ENCODE assay signal across 9 cellular contexts in genomic region chr17:79664925-79665738, GRCh38. TPM values are rescaled to one million over a fixed set of nuclear protein-coding genes. Genes with fewer than 3 reads are reported as not detected.
DNase-seq lines count a peak whose midpoint lies in the region; ATAC-seq and TF ChIP-seq lines count a peak whose summit lies in the region.
"Had no signal": no experiment of that assay in that cellular context is flagged by ENCODE, and none has a peak within 500 bp of the region (broad histone marks: within the 10 kb centered on the region; RNA-seq: fewer than 3 reads in every experiment).

No MANE protein-coding gene starts in this region.

- CTCF ChIA-PET in activated CD4-positive, alpha-beta T cell treated with anti-CD3 and anti-CD28 coated beads for 36 hours (lab: Charles Lee): interaction anchor here (0.6 kb wide), 3 partner anchors 61 to 1490 kb away, joined by 3 to 4 read pairs (median 3); no protein-coding TSS in a partner anchor

- H3K14ac ChIP-seq in H9 (ENCODE audit: insufficient read depth, low read length): no peak overlapping the region

- H3K18ac ChIP-seq in H9 (ENCODE audit: insufficient read length, low read depth, low read length): peak overlapping the region; percentile 88

- peaks cover 2 to 19% (median 7%) of the 10 kb centered on the region in 3 experiments; a peak in 5 of 7 replicates for H3K36me3 Mint-ChIP-seq in H9 (ENCODE audit: insufficient read depth in 1 of 3, low read depth in 3 of 3)
- H3K36me3 Mint-ChIP-seq in stimulated activated memory B cell treated with anti-CD40 and anti-IgM and Interleukin-4, amounts not matched to agents 10 μg/mL and 1 μg/mL and 100 μg/mL, for 72 hours: no peaks in the 10 kb centered on the region
- no peaks in the 10 kb centered on the region for H3K36me3 Mint-ChIP-seq in activated CD4-positive, alpha-beta T cell treated with anti-CD3 and anti-CD28 coated beads for 36 hours (ENCODE audit: low read depth)

- H3K56ac ChIP-seq in H9 (ENCODE audit: insufficient read length, low read depth, low read length): no peak overlapping the region

- H3K4me3 ChIP-seq in psoas muscle: no peak overlapping the region

- H3K27me3 ChIP-seq in H9 (ENCODE audit: insufficient read depth, low read length) (peaks cover 2% of the 10 kb centered on the region; the same call in 1 of the 2 replicates), psoas muscle (ENCODE audit: insufficient read depth in 3 of 3, low read length in 2 of 3) (peaks cover 0 to 62% (median 5%) of the 10 kb centered on the region in 3 donors)

- intact Hi-C loops in head of caudate nucleus (cut with DNase I): no loop called here
- intact Hi-C loops in psoas muscle (cut with DNase I): no loop called here
- intact Hi-C loops in activated CD4-positive, alpha-beta T cell treated with anti-CD3 and anti-CD28 coated beads for 36 hours (cut with DNase I, micrococcal nuclease): no loop called here

- peaks cover 2% of the 10 kb centered on the region; the same call in 1 of the 2 replicates for H3K4me1 ChIP-seq in H9 (ENCODE audit: insufficient read depth, low read length)
- H3K4me1 ChIP-seq in psoas muscle: no peaks in the 10 kb centered on the region

- no peak overlapping the region for H2BK20ac ChIP-seq in H9 (ENCODE audit: low read depth, low read length, poor library complexity, severe bottlenecking)

- ATAC-seq in SK-N-SH treated with all-trans-retinoic acid at 6 μM for 48 hours (peak; percentile 99), psoas muscle (no peak), HG02759 (IDR thresholded peaks at IDR 0.05; ENCODE audit: unreplicated experiment) (no peak)
- no peak for ATAC-seq in stimulated activated memory B cell treated with anti-CD40 and anti-IgM and Interleukin-4, amounts not matched to agents 10 μg/mL and 1 μg/mL and 100 μg/mL, for 72 hours
- ATAC-seq in activated CD4-positive, alpha-beta T cell treated with anti-CD3 and anti-CD28 coated beads for 36 hours: no peak

- POLR2A ChIA-PET in activated CD4-positive, alpha-beta T cell treated with anti-CD3 and anti-CD28 coated beads for 36 hours (lab: Charles Lee): no interaction called here

- H3K23me2 ChIP-seq in H9 (ENCODE audit: insufficient read length, low read depth, low read length, poor library complexity, severe bottlenecking): no peaks in the 10 kb centered on the region

- no peak overlapping the region for H2BK12ac ChIP-seq in H9 (ENCODE audit: insufficient read length, low read depth, low read length)

- peak overlapping the region; percentile 29 for H3K4me2 ChIP-seq in H9 (ENCODE audit: insufficient read depth, insufficient read length, low read length)

- peak overlapping the region; percentile 56 to 70 for H3K4me3 Mint-ChIP-seq in H9
- no peak overlapping the region for H3K4me3 Mint-ChIP-seq in stimulated activated memory B cell treated with anti-CD40 and anti-IgM and Interleukin-4, amounts not matched to agents 10 μg/mL and 1 μg/mL and 100 μg/mL, for 72 hours
- H3K4me3 Mint-ChIP-seq in activated CD4-positive, alpha-beta T cell treated with anti-CD3 and anti-CD28 coated beads for 36 hours: no peak overlapping the region

- H3K79me2 ChIP-seq in H9 (ENCODE audit: insufficient read depth, low read length): no peaks in the 10 kb centered on the region

- H3K27ac ChIP-seq in H9 (ENCODE audit: insufficient read length, low read depth, low read length) (no peak overlapping the region), psoas muscle (no peak overlapping the region)
- H3K27ac ChIP-seq: neutrophil had no signal

- no CpG with 5 or more reads among the region's 23 CpGs for WGBS in H9 (ENCODE audit: extremely low coverage, insufficient read length, low lambda C conversion rate)
- WGBS in psoas muscle, 3 donors: 20 to 24% (median 23%) methylated on average over 23 of the region's 23 CpGs

- H3K9ac ChIP-seq in H9 (ENCODE audit: extremely low read depth, insufficient read length, low read length): no peak overlapping the region

- no peak overlapping the region for H3T11ph ChIP-seq in H9 (ENCODE audit: low read length)

- H3K23ac ChIP-seq in H9 (ENCODE audit: insufficient read length, low read depth, low read length): no peak overlapping the region

- no peak overlapping the region for H2BK5ac ChIP-seq in H9 (ENCODE audit: insufficient read length, low read length)

- no peak overlapping the region for H2BK120ac ChIP-seq in H9 (ENCODE audit: low read depth, low read length, poor library complexity, severe bottlenecking)

- TF ChIP-seq CTCF in H9 (conservative IDR thresholded peaks at IDR 0.05) (no peak), psoas muscle (IDR thresholded peaks at IDR 0.05) (no peak)

- no peaks in the 10 kb centered on the region for H3K79me1 ChIP-seq in H9 (ENCODE audit: insufficient read depth, low read depth, low read length, poor library complexity, severe bottlenecking)

- peaks cover 13 to 40% of the 10 kb centered on the region in 2 experiments for H3K4me1 Mint-ChIP-seq in H9
- H3K4me1 Mint-ChIP-seq in stimulated activated memory B cell treated with anti-CD40 and anti-IgM and Interleukin-4, amounts not matched to agents 10 μg/mL and 1 μg/mL and 100 μg/mL, for 72 hours: no peaks in the 10 kb centered on the region
- H3K4me1 Mint-ChIP-seq in activated CD4-positive, alpha-beta T cell treated with anti-CD3 and anti-CD28 coated beads for 36 hours: no peaks in the 10 kb centered on the region

- no peak overlapping the region for H4K91ac ChIP-seq in H9 (ENCODE audit: insufficient read length, low read depth, low read length)

- no peak overlapping the region for H3K4ac ChIP-seq in H9 (ENCODE audit: low read depth, low read length)

- H3K27ac Mint-ChIP-seq in H9: peak overlapping the region in 1 of 3 experiments; percentile 44; a peak in 1 of 7 replicates
- H3K27ac Mint-ChIP-seq in stimulated activated memory B cell treated with anti-CD40 and anti-IgM and Interleukin-4, amounts not matched to agents 10 μg/mL and 1 μg/mL and 100 μg/mL, for 72 hours: no peak overlapping the region
- H3K27ac Mint-ChIP-seq in activated CD4-positive, alpha-beta T cell treated with anti-CD3 and anti-CD28 coated beads for 36 hours: no peak overlapping the region

- peaks cover 16 to 24% of the 10 kb centered on the region in 2 experiments for H3K9me3 Mint-ChIP-seq in H9
- peaks cover 18% of the 10 kb centered on the region for H3K9me3 Mint-ChIP-seq in stimulated activated memory B cell treated with anti-CD40 and anti-IgM and Interleukin-4, amounts not matched to agents 10 μg/mL and 1 μg/mL and 100 μg/mL, for 72 hours
- peaks cover 6% of the 10 kb centered on the region for H3K9me3 Mint-ChIP-seq in activated CD4-positive, alpha-beta T cell treated with anti-CD3 and anti-CD28 coated beads for 36 hours (ENCODE audit: low read depth)

- H4K20me1 ChIP-seq in H9 (ENCODE audit: control insufficient read depth, insufficient read depth, insufficient read length): no peaks in the 10 kb centered on the region

- no peak overlapping the region for H2AK5ac ChIP-seq in H9 (ENCODE audit: insufficient read length, low read length)

- H3K36me3 ChIP-seq in psoas muscle (ENCODE audit: insufficient read depth in 1 of 2, low read depth in 1 of 2): no peaks in the 10 kb centered on the region
- H3K36me3 ChIP-seq: neutrophil had no signal

- no peak overlapping the region for H2AFZ ChIP-seq in H9 (ENCODE audit: low read length)

- no peak overlapping the region for H2BK15ac ChIP-seq in H9 (ENCODE audit: low read depth, low read length)

- no peak overlapping the region for H4K5ac ChIP-seq in H9 (ENCODE audit: insufficient read length, low read depth, low read length)

- DNase-seq in H9: peak; percentile 82
- peak in 37 of 42 donors; percentile 13 to 67 (median 41) for DNase-seq in head of caudate nucleus
- DNase-seq in psoas muscle: peak; percentile 57 to 70
- no peak for DNase-seq in T1000 (lab: John Stamatoyannopoulos, UW)
- DNase-seq in activated CD4-positive, alpha-beta T cell treated with anti-CD3 and anti-CD28 coated beads for 36 hours: no peak

- no peaks in the 10 kb centered on the region for H3K9me3 ChIP-seq in H9 (ENCODE audit: control insufficient read depth, low read depth, low read length)
- H3K9me3 ChIP-seq in psoas muscle: no peaks in the 10 kb centered on the region
- H3K9me3 ChIP-seq: neutrophil had no signal

- H4K8ac ChIP-seq in H9 (replicated peaks; ENCODE audit: insufficient read length, low read depth, low read length): no peak overlapping the region

- peaks cover 48% of the 10 kb centered on the region for H3K27me3 Mint-ChIP-seq in H9 (ENCODE audit: low read depth)
- H3K27me3 Mint-ChIP-seq in stimulated activated memory B cell treated with anti-CD40 and anti-IgM and Interleukin-4, amounts not matched to agents 10 μg/mL and 1 μg/mL and 100 μg/mL, for 72 hours: peaks cover 86% of the 10 kb centered on the region
- peaks cover 35% of the 10 kb centered on the region for H3K27me3 Mint-ChIP-seq in activated CD4-positive, alpha-beta T cell treated with anti-CD3 and anti-CD28 coated beads for 36 hours

TF ChIP-seq in SK-N-SH treated with all-trans-retinoic acid at 6 μM for 48 hours, 23 proteins besides CTCF, POLR2A, EP300 and RAD21:
- TF ChIP-seq GLIS3 (CRISPR knock-in tag; IDR thresholded peaks at IDR 0.05) (no peak), ZC3H10 (CRISPR knock-in tag; IDR thresholded peaks at IDR 0.05) (no peak), TCF4 (CRISPR knock-in tag; IDR thresholded peaks at IDR 0.05; ENCODE audit: borderline replicate concordance) (0 out of 2 replicates have a peak, but pooled peaks have one; percentile 36), ZNF70 (CRISPR knock-in tag; IDR thresholded peaks at IDR 0.05) (peak; percentile 66; the same call in 1 of the 2 replicates), SNAI2 (CRISPR knock-in tag; IDR thresholded peaks at IDR 0.05) (no peak), ZFP3 (CRISPR knock-in tag; IDR thresholded peaks at IDR 0.05) (no peak)

RNA-seq across cellular contexts. Expression of gene RBFOX3, which starts 54.3 kb away (rescaled TPM):
- total RNA-seq in H9 (2021) (10.2 and 12.4 TPM in 2 replicates), psoas muscle (not detected)
- under 1 TPM in 1 of 3 donors, not detected in 2; 0.05 TPM for polyA plus RNA-seq in psoas muscle
- under 1 TPM in 1 of 2 experiments, not detected in 1; 0.11 TPM for total RNA-seq in activated CD4-positive, alpha-beta T cell treated with anti-CD3 and anti-CD28 coated beads for 36 hours

Comparison
In these comparisons a context has a peak if more than half of its experiments do, and no peak if none do; other contexts are left out.
1. DNase-seq: peak in H9 (single experiment), head of caudate nucleus (37 of 42) and psoas muscle (2 of 2); none in T1000 (single experiment) and activated CD4-positive, alpha-beta T cell treated with anti-CD3 and anti-CD28 coated beads for 36 hours (single experiment).
2. H3K4me3 Mint-ChIP-seq: peak in H9 (2 of 2); none in stimulated activated memory B cell treated with anti-CD40 and anti-IgM and Interleukin-4, amounts not matched to agents 10 μg/mL and 1 μg/mL and 100 μg/mL, for 72 hours (single experiment) and activated CD4-positive, alpha-beta T cell treated with anti-CD3 and anti-CD28 coated beads for 36 hours (single experiment).
3. RNA of gene RBFOX3, which starts 54.3 kb away (total RNA-seq): 10.2 to 12.4 TPM in H9; 0.11 TPM in activated CD4-positive, alpha-beta T cell treated with anti-CD3 and anti-CD28 coated beads for 36 hours and not detected in psoas muscle; every median in the first group is over 10 times any median in the second.